Comparison of ENCODE assay signal across 11 cellular contexts in the genomic region with DNA sequence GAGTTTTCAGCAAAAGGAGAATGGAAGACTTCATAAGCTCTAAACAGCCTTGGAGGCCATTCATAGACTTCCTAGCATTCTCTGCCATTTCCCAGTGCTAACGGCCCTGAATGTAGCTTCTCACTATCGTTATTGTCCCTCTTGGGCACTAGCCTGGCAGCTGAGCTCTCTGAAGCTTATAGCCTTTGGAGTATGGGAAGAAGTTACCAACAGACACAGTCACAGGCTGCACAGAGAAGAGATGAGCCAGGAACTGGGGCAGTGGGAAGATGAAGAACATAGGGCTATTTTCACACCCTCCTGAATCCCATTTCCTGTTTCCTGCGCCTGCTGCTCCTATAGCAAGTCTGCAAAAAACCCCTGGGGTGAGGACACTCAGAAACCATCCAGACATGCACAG. TPM values are rescaled to one million over a fixed set of nuclear protein-coding genes. Genes with fewer than 3 reads are reported as not detected.
DNase-seq lines count a peak whose midpoint lies in the region; ATAC-seq and TF ChIP-seq lines count a peak whose summit lies in the region.
"Had no signal": no experiment of that assay in that cellular context is flagged by ENCODE, and none has a peak within 500 bp of the region (broad histone marks: within the 10 kb centered on the region; RNA-seq: fewer than 3 reads in every experiment).

No MANE protein-coding gene starts in this region.

- H3K4me1 Mint-ChIP-seq in endothelial cell (ENCODE audit: unreplicated experiment) (peaks cover 23% of the 10 kb centered on the region), nephron (peaks cover 31% of the 10 kb centered on the region)
- peaks cover 15 to 37% of the 10 kb centered on the region in 2 donors for H3K4me1 Mint-ChIP-seq in stimulated activated naive B cell treated with anti-CD40 and anti-IgM and Interleukin-4, amounts not matched to agents 10 μg/mL and 1 μg/mL and 100 μg/mL, for 72 hours
- H3K4me1 Mint-ChIP-seq in activated CD4-positive, alpha-beta T cell treated with anti-CD3 and anti-CD28 coated beads, Interleukin-2, amount 10 ng/mL, durations not matched to agents 7 days and 5 days, result peaks cover 13% of the 10 kb centered on the region

- no peaks in the 10 kb centered on the region for H3K36me3 Mint-ChIP-seq in endothelial cell (ENCODE audit: low read depth, unreplicated experiment)
- no peaks in the 10 kb centered on the region for H3K36me3 Mint-ChIP-seq in nephron (ENCODE audit: low read depth)
- no peaks in the 10 kb centered on the region for H3K36me3 Mint-ChIP-seq in stimulated activated naive B cell treated with anti-CD40 and anti-IgM and Interleukin-4, amounts not matched to agents 10 μg/mL and 1 μg/mL and 100 μg/mL, for 72 hours
- peaks cover 1% of the 10 kb centered on the region for H3K36me3 Mint-ChIP-seq in activated CD4-positive, alpha-beta T cell treated with anti-CD3 and anti-CD28 coated beads, Interleukin-2, amount 10 ng/mL, durations not matched to agents 7 days and 5 days (ENCODE audit: low read depth)

- H3K27me3 ChIP-seq in BLaER1 treated with 17β-estradiol and CSF1 and Interleukin-3, amounts not matched to agents 10 nM and 100 nM, result no peaks in the 10 kb centered on the region

- H3K4me3 Mint-ChIP-seq in endothelial cell (ENCODE audit: unreplicated experiment) (no peak overlapping the region), nephron (no peak overlapping the region)
- no peak overlapping the region for H3K4me3 Mint-ChIP-seq in stimulated activated naive B cell treated with anti-CD40 and anti-IgM and Interleukin-4, amounts not matched to agents 10 μg/mL and 1 μg/mL and 100 μg/mL, for 72 hours
- H3K4me3 Mint-ChIP-seq in activated CD4-positive, alpha-beta T cell treated with anti-CD3 and anti-CD28 coated beads, Interleukin-2, amount 10 ng/mL, durations not matched to agents 7 days and 5 days, result no peak overlapping the region
- H3K4me3 Mint-ChIP-seq: activated T-helper 1 cell treated with anti-CD3 and anti-CD28 coated beads, Interleukin-12 subunit alpha, Interleukin-12 subunit beta, Interleukin-2, Interleukin-4 antibody, amounts not matched to agents 30 ng/mL and 10 ng/mL and 1 ng/mL, durations not matched to agents 14 hours and 24 hours and 36 hours had no signal

- H4K20me1 ChIP-seq in BLaER1 treated with 17β-estradiol and CSF1 and Interleukin-3, amounts not matched to agents 10 nM and 100 nM, result no peaks in the 10 kb centered on the region

- H3K9me3 ChIP-seq in BLaER1 treated with 17β-estradiol and CSF1 and Interleukin-3, amounts not matched to agents 10 nM and 100 nM (replicated peaks in 1 of 11), result no peaks in the 10 kb centered on the region
- H3K9me3 ChIP-seq: thoracic aorta had no signal

- no peak for ATAC-seq in stimulated activated naive B cell treated with anti-CD40 and anti-IgM and Interleukin-4, amounts not matched to agents 10 μg/mL and 1 μg/mL and 100 μg/mL, for 72 hours (replicated peaks)
- ATAC-seq in GM19467 (IDR thresholded peaks at IDR 0.05; ENCODE audit: unreplicated experiment), result no peak

- peak overlapping the region in 7 of 11 experiments; percentile 52 to 85 (median 78); a peak in 8 of 22 replicates for H3K27ac ChIP-seq in BLaER1 treated with 17β-estradiol and CSF1 and Interleukin-3, amounts not matched to agents 10 nM and 100 nM

- H3K27me3 Mint-ChIP-seq in endothelial cell (ENCODE audit: unreplicated experiment), result no peaks in the 10 kb centered on the region
- no peaks in the 10 kb centered on the region for H3K27me3 Mint-ChIP-seq in nephron (ENCODE audit: low read depth)
- H3K27me3 Mint-ChIP-seq in stimulated activated naive B cell treated with anti-CD40 and anti-IgM and Interleukin-4, amounts not matched to agents 10 μg/mL and 1 μg/mL and 100 μg/mL, for 72 hours, result no peaks in the 10 kb centered on the region
- H3K27me3 Mint-ChIP-seq in activated CD4-positive, alpha-beta T cell treated with anti-CD3 and anti-CD28 coated beads, Interleukin-2, amount 10 ng/mL, durations not matched to agents 7 days and 5 days, result peaks cover 3% of the 10 kb centered on the region

- peaks cover 12 to 54% (median 27%) of the 10 kb centered on the region in 10 experiments; a peak in 17 of 20 replicates for H3K4me1 ChIP-seq in BLaER1 treated with 17β-estradiol and CSF1 and Interleukin-3, amounts not matched to agents 10 nM and 100 nM

- no peak overlapping the region for H3K4me3 ChIP-seq in BLaER1 treated with 17β-estradiol and CSF1 and Interleukin-3, amounts not matched to agents 10 nM and 100 nM

- H3K9me3 Mint-ChIP-seq in endothelial cell (ENCODE audit: unreplicated experiment) (no peaks in the 10 kb centered on the region), nephron (no peaks in the 10 kb centered on the region)
- peaks cover 0 to 7% of the 10 kb centered on the region in 2 donors for H3K9me3 Mint-ChIP-seq in stimulated activated naive B cell treated with anti-CD40 and anti-IgM and Interleukin-4, amounts not matched to agents 10 μg/mL and 1 μg/mL and 100 μg/mL, for 72 hours
- H3K9me3 Mint-ChIP-seq in activated CD4-positive, alpha-beta T cell treated with anti-CD3 and anti-CD28 coated beads, Interleukin-2, amount 10 ng/mL, durations not matched to agents 7 days and 5 days, result peaks cover 2% of the 10 kb centered on the region

- peak overlapping the region in 8 of 11 experiments; percentile 4 to 83 (median 67); a peak in 13 of 22 replicates for H3K4me2 ChIP-seq in BLaER1 treated with 17β-estradiol and CSF1 and Interleukin-3, amounts not matched to agents 10 nM and 100 nM

- CTCF ChIA-PET in activated CD4-positive, alpha-beta T cell treated with anti-CD3 and anti-CD28 coated beads, Interleukin-2, amount 10 ng/mL, durations not matched to agents 7 days and 5 days (lab: Charles Lee), result no interaction called here

- TF ChIP-seq CTCF in endothelial cell (IDR thresholded peaks at IDR 0.05; ENCODE audit: unreplicated experiment), result no peak
- no peak for TF ChIP-seq CTCF in nephron (IDR thresholded peaks at IDR 0.05; ENCODE audit: unreplicated experiment in 3 of 3)

- H3K27ac Mint-ChIP-seq in endothelial cell (ENCODE audit: unreplicated experiment), result no peak overlapping the region
- H3K27ac Mint-ChIP-seq in nephron, result peak overlapping the region in 2 of 3 experiments; percentile 1 to 42
- no peak overlapping the region for H3K27ac Mint-ChIP-seq in stimulated activated naive B cell treated with anti-CD40 and anti-IgM and Interleukin-4, amounts not matched to agents 10 μg/mL and 1 μg/mL and 100 μg/mL, for 72 hours
- H3K27ac Mint-ChIP-seq in activated CD4-positive, alpha-beta T cell treated with anti-CD3 and anti-CD28 coated beads, Interleukin-2, amount 10 ng/mL, durations not matched to agents 7 days and 5 days, result no peak overlapping the region

- DNase-seq in NCI-H69 (lab: John Stamatoyannopoulos, UW) (peak; percentile 24), endothelial cell (ENCODE audit: low spot score) (peak; percentile 4)
- DNase-seq in stimulated activated naive B cell treated with anti-CD40 and anti-IgM and Interleukin-4, amounts not matched to agents 10 μg/mL and 1 μg/mL and 100 μg/mL, for 72 hours, result no peak
- no peak for DNase-seq in activated CD4-positive, CD25-positive, alpha-beta regulatory T cell (lab: John Stamatoyannopoulos, UW)
- DNase-seq in activated CD4-positive, alpha-beta T cell treated with anti-CD3 and anti-CD28 coated beads, Interleukin-2, amount 10 ng/mL, durations not matched to agents 7 days and 5 days, result no peak
- DNase-seq: NCI-H446 treated with DMSO at 0.1 percent for 48 hours had no signal

- H3K9ac ChIP-seq in BLaER1 treated with 17β-estradiol and CSF1 and Interleukin-3, amounts not matched to agents 10 nM and 100 nM, result no peak overlapping the region

- POLR2A ChIA-PET in activated CD4-positive, alpha-beta T cell treated with anti-CD3 and anti-CD28 coated beads, Interleukin-2, amount 10 ng/mL, durations not matched to agents 7 days and 5 days (lab: Charles Lee), result no interaction called here

- H3K36me3 ChIP-seq in BLaER1 treated with 17β-estradiol and CSF1 and Interleukin-3, amounts not matched to agents 10 nM and 100 nM, result no peaks in the 10 kb centered on the region
- H3K36me3 ChIP-seq: thoracic aorta had no signal

RNA-seq across cellular contexts. Expression of gene EPC2, which starts 29.1 kb away (rescaled TPM):
- 31.4 TPM for total RNA-seq in endothelial cell (ENCODE audit: unreplicated experiment)
- 10 to 100 TPM; 32.0 to 38.1 TPM for total RNA-seq in activated CD4-positive, alpha-beta T cell treated with anti-CD3 and anti-CD28 coated beads, Interleukin-2, amount 10 ng/mL, durations not matched to agents 7 days and 5 days

Comparison
In these comparisons a context has a peak if more than half of its experiments do, and no peak if none do; other contexts are left out.
1. DNase-seq: peak in NCI-H69 (single experiment) and endothelial cell (single experiment); none in stimulated activated naive B cell treated with anti-CD40 and anti-IgM and Interleukin-4, amounts not matched to agents 10 μg/mL and 1 μg/mL and 100 μg/mL, for 72 hours (single experiment), activated CD4-positive, CD25-positive, alpha-beta regulatory T cell (0 of 4) and activated CD4-positive, alpha-beta T cell treated with anti-CD3 and anti-CD28 coated beads, Interleukin-2, amount 10 ng/mL, durations not matched to agents 7 days and 5 days (single experiment).
2. H3K27ac Mint-ChIP-seq: peak in nephron (2 of 3); none in endothelial cell (single experiment), stimulated activated naive B cell treated with anti-CD40 and anti-IgM and Interleukin-4, amounts not matched to agents 10 μg/mL and 1 μg/mL and 100 μg/mL, for 72 hours (single experiment) and activated CD4-positive, alpha-beta T cell treated with anti-CD3 and anti-CD28 coated beads, Interleukin-2, amount 10 ng/mL, durations not matched to agents 7 days and 5 days (single experiment).